In genomic region chr5:61290815-61291214, GRCh38 we compare ENCODE assay signal across 11 cellular contexts. TPM values are rescaled to one million over a fixed set of nuclear protein-coding genes. Genes with fewer than 3 reads are reported as not detected.
DNase-seq lines count a peak whose midpoint lies in the region; ATAC-seq and TF ChIP-seq lines count a peak whose summit lies in the region.
"Had no signal": no experiment of that assay in that cellular context is flagged by ENCODE, and none has a peak within 500 bp of the region (broad histone marks: within the 10 kb centered on the region; RNA-seq: fewer than 3 reads in every experiment).

No MANE protein-coding gene starts in this region.

- intact Hi-C loops in esophagus muscularis mucosa (cut with DNase I): no loop called here

- no peaks in the 10 kb centered on the region for H3K9me3 Mint-ChIP-seq in activated T-cell treated with anti-CD3 and anti-CD28 coated beads, Interleukin-2, amount 50 U/mL, for 4 hours
- H3K9me3 Mint-ChIP-seq: activated CD4-positive, alpha-beta memory T cell treated with anti-CD3 and anti-CD28 coated beads for 36 hours; stimulated activated naive B cell treated with anti-CD40 and anti-IgM and Interleukin-4, amounts not matched to agents 10 μg/mL and 1 μg/mL and 100 μg/mL, for 72 hours had no signal

- no peak for TF ChIP-seq POLR2A in esophagus muscularis mucosa (IDR thresholded peaks at IDR 0.05; ENCODE audit: low read depth)

- peak overlapping the region; percentile 62 for H2AFZ ChIP-seq in neuron (ENCODE audit: low read depth, low read length)

- H3K4me3 ChIP-seq in esophagus muscularis mucosa (peak overlapping the region in 1 of 4 donors; percentile 8), neuron (ENCODE audit: low read length) (no peak overlapping the region)

- no peaks in the 10 kb centered on the region for H3K27me3 Mint-ChIP-seq in activated T-cell treated with anti-CD3 and anti-CD28 coated beads, Interleukin-2, amount 50 U/mL, for 4 hours (ENCODE audit: low read depth)
- H3K27me3 Mint-ChIP-seq: activated CD4-positive, alpha-beta memory T cell treated with anti-CD3 and anti-CD28 coated beads for 36 hours had no signal

- DNase-seq in DMS53 (lab: John Stamatoyannopoulos, UW) (peak; percentile 80), NCI-H748 (lab: John Stamatoyannopoulos, UW; ENCODE audit: unreplicated experiment) (peak; percentile 76), esophagus muscularis mucosa (ENCODE audit: extremely low spot score) (no peak), COLO829 (ENCODE audit: low spot score) (no peak), omental fat pad (ENCODE audit: low spot score) (no peak), islet precursor cell (no peak)
- no peak for DNase-seq in activated T-cell treated with anti-CD3 and anti-CD28 coated beads, Interleukin-2, amount 50 U/mL, for 4 hours
- DNase-seq: activated CD4-positive, alpha-beta memory T cell treated with anti-CD3 and anti-CD28 coated beads for 36 hours; AML-193; stimulated activated naive B cell treated with anti-CD40 and anti-IgM and Interleukin-4, amounts not matched to agents 10 μg/mL and 1 μg/mL and 100 μg/mL, for 72 hours had no signal

- peak; percentile 63 for TF ChIP-seq EP300 in esophagus muscularis mucosa (IDR thresholded peaks at IDR 0.05)

- no peak overlapping the region for H3K4me3 Mint-ChIP-seq in activated T-cell treated with anti-CD3 and anti-CD28 coated beads, Interleukin-2, amount 50 U/mL, for 4 hours
- H3K4me3 Mint-ChIP-seq: activated CD4-positive, alpha-beta memory T cell treated with anti-CD3 and anti-CD28 coated beads for 36 hours; stimulated activated naive B cell treated with anti-CD40 and anti-IgM and Interleukin-4, amounts not matched to agents 10 μg/mL and 1 μg/mL and 100 μg/mL, for 72 hours had no signal

- peak overlapping the region; percentile 66 to 80 (median 71) for H3K27ac ChIP-seq in esophagus muscularis mucosa (replicated peaks in 1 of 4)

- H3K27me3 ChIP-seq in esophagus muscularis mucosa: no peaks in the 10 kb centered on the region
- H3K27me3 ChIP-seq in neuron (ENCODE audit: insufficient read depth, low read length): no peaks in the 10 kb centered on the region

- WGBS in esophagus muscularis mucosa: 21% methylated on average over 3 of the region's 3 CpGs

- H3K36me3 ChIP-seq in esophagus muscularis mucosa (no peaks in the 10 kb centered on the region), neuron (ENCODE audit: insufficient read depth, low read length) (no peaks in the 10 kb centered on the region)

- no peak for ATAC-seq in activated T-cell treated with anti-CD3 and anti-CD28 coated beads, Interleukin-2, amount 50 U/mL, for 4 hours
- no peak for ATAC-seq in omental fat pad (ENCODE audit: low FRiP score)
- ATAC-seq: stimulated activated naive B cell treated with anti-CD40 and anti-IgM and Interleukin-4, amounts not matched to agents 10 μg/mL and 1 μg/mL and 100 μg/mL, for 72 hours had no signal

- TF ChIP-seq CTCF in esophagus muscularis mucosa (IDR thresholded peaks at IDR 0.05): no peak
- no peak for TF ChIP-seq CTCF in omental fat pad (IDR thresholded peaks at IDR 0.05)

- H3K4me1 Mint-ChIP-seq in activated T-cell treated with anti-CD3 and anti-CD28 coated beads, Interleukin-2, amount 50 U/mL, for 4 hours (ENCODE audit: low read depth): no peaks in the 10 kb centered on the region

- H3K9me3 ChIP-seq in esophagus muscularis mucosa (no peaks in the 10 kb centered on the region), neuron (ENCODE audit: low read length) (no peaks in the 10 kb centered on the region)

- H3K4me1 ChIP-seq in esophagus muscularis mucosa: peaks cover 0 to 43% (median 34%) of the 10 kb centered on the region in 4 donors
- peaks cover 21% of the 10 kb centered on the region for H3K4me1 ChIP-seq in neuron (ENCODE audit: insufficient read depth, low read length)

- H3K36me3 Mint-ChIP-seq in activated T-cell treated with anti-CD3 and anti-CD28 coated beads, Interleukin-2, amount 50 U/mL, for 4 hours (ENCODE audit: insufficient read depth): no peaks in the 10 kb centered on the region
- H3K36me3 Mint-ChIP-seq: activated CD4-positive, alpha-beta memory T cell treated with anti-CD3 and anti-CD28 coated beads for 36 hours; stimulated activated naive B cell treated with anti-CD40 and anti-IgM and Interleukin-4, amounts not matched to agents 10 μg/mL and 1 μg/mL and 100 μg/mL, for 72 hours had no signal

RNA-seq across cellular contexts. Expression of gene ZSWIM6, which starts 41.2 kb away (rescaled TPM):
- total RNA-seq in esophagus muscularis mucosa (10 to 100 TPM; 10.2 to 16.4 (median 12.5) TPM), omental fat pad (10 to 100 TPM in 3 of 4 donors, 1 to 10 TPM in 1; 9.7 to 31.1 (median 18.6) TPM)
- total RNA-seq in activated T-cell treated with anti-CD3 and anti-CD28 coated beads, Interleukin-2, amount 50 U/mL, for 4 hours: 1 to 10 TPM; 5.4 to 6.9 (median 5.8) TPM

Comparison
In these comparisons a context has a peak if more than half of its experiments do, and no peak if none do; other contexts are left out.
1. DNase-seq: peak in DMS53 (single experiment) and NCI-H748 (single experiment); none in esophagus muscularis mucosa (single experiment), COLO829 (single experiment), activated T-cell treated with anti-CD3 and anti-CD28 coated beads, Interleukin-2, amount 50 U/mL, for 4 hours (single experiment), omental fat pad (single experiment) and islet precursor cell (single experiment).